ENCODE assay signal across 1 cellular context in the genomic region with DNA sequence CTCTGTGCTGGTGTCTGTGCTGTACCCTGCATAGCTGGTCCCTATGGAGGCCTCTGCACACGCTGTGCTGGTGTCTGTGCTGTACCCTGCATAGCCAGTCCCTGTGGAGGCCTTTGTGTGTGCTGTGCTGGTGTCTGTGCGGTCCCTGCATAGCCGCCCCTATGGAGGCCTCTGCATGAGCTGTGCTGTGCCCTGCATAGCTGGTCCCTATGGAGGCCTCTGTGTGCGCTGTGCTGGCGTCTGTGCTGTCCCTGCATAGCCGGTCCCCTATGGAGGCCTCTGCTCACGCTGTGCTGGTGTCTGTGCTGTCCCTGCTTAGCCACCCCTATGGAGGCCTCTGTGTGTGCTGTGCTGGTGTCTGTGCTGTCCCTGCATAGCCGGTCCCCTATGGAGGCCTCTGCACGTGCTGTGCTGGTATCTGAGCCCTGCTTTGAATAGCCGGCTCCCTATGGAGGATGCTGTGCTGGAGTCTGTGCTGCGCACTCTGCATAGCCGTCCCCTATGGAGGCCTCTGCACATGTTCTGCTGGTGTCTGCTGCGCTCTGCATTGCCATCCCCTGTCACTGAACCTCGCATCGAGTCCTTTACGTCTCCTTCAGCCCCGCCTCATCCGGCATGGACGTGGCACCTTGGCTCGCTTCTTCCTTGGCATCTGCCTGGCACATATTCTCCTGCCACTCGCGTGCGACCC.
TF ChIP-seq lines count a peak whose summit lies in the region.

No MANE protein-coding gene starts in this region.

TF ChIP-seq in GM12878, 131 proteins besides CTCF, POLR2A, EP300 and RAD21:
- TF ChIP-seq, protein P1, sequence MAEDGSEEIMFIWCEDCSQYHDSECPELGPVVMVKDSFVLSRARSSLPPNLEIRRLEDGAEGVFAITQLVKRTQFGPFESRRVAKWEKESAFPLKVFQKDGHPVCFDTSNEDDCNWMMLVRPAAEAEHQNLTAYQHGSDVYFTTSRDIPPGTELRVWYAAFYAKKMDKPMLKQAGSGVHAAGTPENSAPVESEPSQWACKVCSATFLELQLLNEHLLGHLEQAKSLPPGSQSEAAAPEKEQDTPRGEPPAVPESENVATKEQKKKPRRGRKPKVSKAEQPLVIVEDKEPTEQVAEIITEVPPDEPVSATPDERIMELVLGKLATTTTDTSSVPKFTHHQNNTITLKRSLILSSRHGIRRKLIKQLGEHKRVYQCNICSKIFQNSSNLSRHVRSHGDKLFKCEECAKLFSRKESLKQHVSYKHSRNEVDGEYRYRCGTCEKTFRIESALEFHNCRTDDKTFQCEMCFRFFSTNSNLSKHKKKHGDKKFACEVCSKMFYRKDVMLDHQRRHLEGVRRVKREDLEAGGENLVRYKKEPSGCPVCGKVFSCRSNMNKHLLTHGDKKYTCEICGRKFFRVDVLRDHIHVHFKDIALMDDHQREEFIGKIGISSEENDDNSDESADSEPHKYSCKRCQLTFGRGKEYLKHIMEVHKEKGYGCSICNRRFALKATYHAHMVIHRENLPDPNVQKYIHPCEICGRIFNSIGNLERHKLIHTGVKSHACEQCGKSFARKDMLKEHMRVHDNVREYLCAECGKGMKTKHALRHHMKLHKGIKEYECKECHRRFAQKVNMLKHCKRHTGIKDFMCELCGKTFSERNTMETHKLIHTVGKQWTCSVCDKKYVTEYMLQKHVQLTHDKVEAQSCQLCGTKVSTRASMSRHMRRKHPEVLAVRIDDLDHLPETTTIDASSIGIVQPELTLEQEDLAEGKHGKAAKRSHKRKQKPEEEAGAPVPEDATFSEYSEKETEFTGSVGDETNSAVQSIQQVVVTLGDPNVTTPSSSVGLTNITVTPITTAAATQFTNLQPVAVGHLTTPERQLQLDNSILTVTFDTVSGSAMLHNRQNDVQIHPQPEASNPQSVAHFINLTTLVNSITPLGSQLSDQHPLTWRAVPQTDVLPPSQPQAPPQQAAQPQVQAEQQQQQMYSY (CRISPR knock-in tag; IDR thresholded peaks at IDR 0.05): no peak
- TF ChIP-seq POLR2AphosphoS5 (IDR thresholded peaks at IDR 0.05; ENCODE audit: low read length) (peak; percentile 40; the same call in 1 of the 2 replicates), SIX5 (IDR thresholded peaks at IDR 0.05; ENCODE audit: low read depth, low read length, severe bottlenecking) (no peak), NFIC (IDR thresholded peaks at IDR 0.05; ENCODE audit: low read depth, low read length) (no peak)
